18 cellular contexts compared by ENCODE assay signal in the genomic region with DNA sequence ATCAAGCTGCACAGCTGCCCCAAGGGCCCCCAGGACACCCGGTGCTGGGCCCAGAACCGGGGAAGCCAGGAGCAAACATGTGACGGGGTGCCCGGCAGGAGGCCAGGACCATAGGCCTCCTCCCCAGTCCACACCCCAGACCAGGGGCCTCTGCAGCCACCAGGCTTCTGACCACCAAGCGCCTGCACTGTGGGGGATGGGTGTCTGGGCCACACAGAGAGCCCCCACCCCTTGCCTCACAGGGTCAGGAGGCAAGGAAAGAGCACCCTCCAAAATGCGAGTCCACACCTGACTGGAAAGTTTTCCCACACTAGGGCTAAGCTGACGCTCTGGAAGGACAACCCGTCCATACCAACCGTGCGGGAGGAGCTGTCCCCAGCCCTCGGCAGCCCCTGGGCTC. TPM values are rescaled to one million over a fixed set of nuclear protein-coding genes. Genes with fewer than 3 reads are reported as not detected.
A peak's percentile ranks its signal among the peaks of the same experiment; 100 is the strongest.
DNase-seq lines count a peak whose midpoint lies in the region; ATAC-seq and TF ChIP-seq lines count a peak whose summit lies in the region.
"Had no signal": no experiment of that assay in that cellular context is flagged by ENCODE, and none has a peak within 500 bp of the region (broad histone marks: within the 10 kb centered on the region; RNA-seq: fewer than 3 reads in every experiment).

No MANE protein-coding gene starts in this region.

- H3K27me3 ChIP-seq in lower lobe of right lung (ENCODE audit: low read depth) (no peaks in the 10 kb centered on the region), upper lobe of right lung (no peaks in the 10 kb centered on the region)

- intact Hi-C loops in lower lobe of right lung (cut with DNase I) = no loop called here
- intact Hi-C loops in upper lobe of right lung (cut with DNase I) = no loop called here

- TF ChIP-seq CTCF in lower lobe of right lung (IDR thresholded peaks at IDR 0.05) = no peak
- no peak for TF ChIP-seq CTCF in upper lobe of right lung (IDR thresholded peaks at IDR 0.05)

- H3K4me3 ChIP-seq in lower lobe of right lung (no peak overlapping the region), upper lobe of right lung (no peak overlapping the region)
- H3K4me3 ChIP-seq: HAP-1, K562 had no signal

- no peaks in the 10 kb centered on the region for H3K36me3 ChIP-seq in lower lobe of right lung
- no peaks in the 10 kb centered on the region for H3K36me3 ChIP-seq in upper lobe of right lung
- H3K36me3 ChIP-seq: HAP-1 had no signal

- H3K9me3 ChIP-seq in lower lobe of right lung = no peaks in the 10 kb centered on the region
- H3K9me3 ChIP-seq in upper lobe of right lung = no peaks in the 10 kb centered on the region

- no peak for ATAC-seq in lower lobe of right lung
- no peak for ATAC-seq in upper lobe of right lung
- ATAC-seq in HG02852 (IDR thresholded peaks at IDR 0.05; ENCODE audit: unreplicated experiment) = no peak
- ATAC-seq: K562 had no signal

- peak; percentile 36 for DNase-seq in activated effector memory CD4-positive, alpha-beta T cell treated with anti-CD3 and anti-CD28 coated beads, Interleukin-2, amount 50 U/mL, for 16 hours
- DNase-seq in activated effector memory CD4-positive, alpha-beta T cell treated with Interleukin-2 at 50 U/mL for 16 hours = no peak
- no peak for DNase-seq in caudate nucleus (lab: John Stamatoyannopoulos, UW)
- DNase-seq in lower lobe of right lung = peak; percentile 26
- peak; percentile 36 for DNase-seq in upper lobe of right lung
- no peak for DNase-seq in NCI-H226
- DNase-seq in medulla oblongata (ENCODE audit: extremely low spot score) = no peak
- DNase-seq: CD4-positive, alpha-beta T cell; DMS153; GDM1; NCI-H1105 treated with DMSO at 0.1 percent for 48 hours; NCI-H1694; NCI-H510A; NCI-H748 treated with DMSO at 0.1 percent for 48 hours; Right ventricle myocardium superior had no signal

- H3K27ac ChIP-seq in caudate nucleus (ENCODE audit: low read depth, low read length) (peak overlapping the region; percentile 26), lower lobe of right lung (no peak overlapping the region), upper lobe of right lung (no peak overlapping the region)

- peaks cover 10% of the 10 kb centered on the region for H3K4me1 ChIP-seq in lower lobe of right lung
- H3K4me1 ChIP-seq in upper lobe of right lung = peaks cover 8% of the 10 kb centered on the region

RNA-seq across cellular contexts. Expression of gene STK32C, which starts 5.3 kb away (rescaled TPM):
- 14.1 TPM for total RNA-seq in lower lobe of right lung
- total RNA-seq in upper lobe of right lung = 13.2 TPM

RNA-seq across cellular contexts. Expression of gene LRRC27, which starts 29.6 kb away (rescaled TPM):
- total RNA-seq in lower lobe of right lung (15.5 TPM), upper lobe of right lung (6.3 TPM)

Comparison
In these comparisons a context has a peak if more than half of its experiments do, and no peak if none do; other contexts are left out.
1. DNase-seq: peak in activated effector memory CD4-positive, alpha-beta T cell treated with anti-CD3 and anti-CD28 coated beads, Interleukin-2, amount 50 U/mL, for 16 hours (single experiment), lower lobe of right lung (single experiment) and upper lobe of right lung (single experiment); none in activated effector memory CD4-positive, alpha-beta T cell treated with Interleukin-2 at 50 U/mL for 16 hours (single experiment), caudate nucleus (0 of 61), NCI-H226 (single experiment) and medulla oblongata (single experiment).